Comparison of ENCODE assay signal across 1 cellular context in the genomic region with DNA sequence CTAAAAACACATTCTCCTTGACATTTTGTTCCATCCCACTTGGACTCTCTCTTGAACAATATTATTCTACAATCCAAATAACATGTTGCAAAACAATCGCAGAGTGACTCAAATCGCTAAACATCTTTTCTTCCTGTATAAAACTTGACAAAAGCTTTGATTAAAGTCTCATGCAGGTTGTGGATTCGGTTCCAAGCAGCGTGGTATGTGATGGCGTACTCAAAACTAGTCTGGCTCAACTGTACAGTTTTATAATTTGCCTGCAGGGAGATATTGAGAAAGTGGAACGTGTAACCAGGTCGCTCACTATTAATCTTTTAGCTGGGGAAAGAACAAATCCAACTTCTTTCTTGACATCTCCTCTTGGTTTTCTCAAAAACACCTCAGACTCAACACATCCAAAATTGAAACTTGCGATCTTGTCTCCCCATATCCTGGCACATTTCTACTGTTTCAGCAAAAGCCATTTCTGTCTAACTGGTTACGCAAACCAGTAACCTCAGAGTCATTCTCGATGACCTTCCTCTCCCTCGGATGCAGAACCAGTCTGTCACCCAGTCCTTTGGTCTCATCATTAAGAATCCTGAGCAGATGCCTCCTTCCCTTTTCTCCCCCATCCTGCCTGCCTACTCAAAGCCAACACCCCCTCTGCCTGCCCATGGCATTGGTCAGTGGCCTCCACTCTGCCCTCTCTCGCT.
TF ChIP-seq lines count a peak whose summit lies in the region.

No MANE protein-coding gene starts in this region.

TF ChIP-seq in IMR-90, 13 proteins besides CTCF, POLR2A, EP300 and RAD21:
- TF ChIP-seq BHLHE40 (IDR thresholded peaks at IDR 0.05; ENCODE audit: low read depth, low read length) = no peak
- no peak for TF ChIP-seq NFE2L2 (IDR thresholded peaks at IDR 0.05; ENCODE audit: low read depth, low read length)
- no peak for TF ChIP-seq CEBPB (IDR thresholded peaks at IDR 0.05; ENCODE audit: low read depth, low read length)
- TF ChIP-seq CHD1 (IDR thresholded peaks at IDR 0.05; ENCODE audit: low read depth, low read length) = no peak
- TF ChIP-seq SMC3 (IDR thresholded peaks at IDR 0.05; ENCODE audit: low read depth, low read length) = no peak
- no peak for TF ChIP-seq MAZ (IDR thresholded peaks at IDR 0.05; ENCODE audit: borderline replicate concordance, low read depth, low read length)
